In genomic region chr1:89800718-89801117, GRCh38 we compare ENCODE assay signal across 7 cellular contexts.
"Had no signal": no experiment of that assay in that cellular context is flagged by ENCODE, and none has a peak within 500 bp of the region (broad histone marks: within the 10 kb centered on the region; RNA-seq: fewer than 3 reads in every experiment).

No MANE protein-coding gene starts in this region.

- H3K27ac ChIP-seq: HL-60, KMS-11 had no signal

- DNase-seq: IMR-90, KBM-7, KG1 had no signal

- ATAC-seq: K562 had no signal

- H3K4me3 ChIP-seq: K562 had no signal

- H3K9ac ChIP-seq: KMS-11 had no signal

- FAIRE-seq: HTR-8/SVneo, K562 had no signal

- H3K4me2 ChIP-seq: KMS-11 had no signal
